In genomic region chr12:106583578-106584103, GRCh38 we compare ENCODE assay signal across 8 cellular contexts.
DNase-seq lines count a peak whose midpoint lies in the region; ATAC-seq and TF ChIP-seq lines count a peak whose summit lies in the region.

No MANE protein-coding gene starts in this region.

- no peak for TF ChIP-seq CTCF in HEK293 (tag by site-specific recombination; IDR thresholded peaks at IDR 0.05)
- no peak for TF ChIP-seq CTCF in choroid plexus epithelial cell (conservative IDR thresholded peaks at IDR 0.05; ENCODE audit: low read depth, low read length)

- H3K9ac ChIP-seq in muscle layer of colon (ENCODE audit: low read length) = no peak overlapping the region

- H3K36me3 ChIP-seq in HEK293 (ENCODE audit: control insufficient read depth in 2 of 2, insufficient read depth in 1 of 2, low read length in 2 of 2) (no peaks in the 10 kb centered on the region), muscle layer of colon (ENCODE audit: insufficient read depth, low read length) (no peaks in the 10 kb centered on the region)

- peaks cover 45 to 95% of the 10 kb centered on the region in 2 donors for H3K27me3 ChIP-seq in muscle layer of colon (ENCODE audit: control insufficient read depth in 1 of 2, insufficient read depth in 2 of 2, low read length in 2 of 2)

- no peak overlapping the region for H3K27ac ChIP-seq in HEK293 (ENCODE audit: extremely low read depth, low read depth, low read length)
- no peak overlapping the region for H3K27ac ChIP-seq in muscle layer of colon (ENCODE audit: low read depth, low read length)

- POLR2A ChIA-PET in HEK293 (lab: Yijun Ruan, JAX) = no interaction called here

- ATAC-seq in GM19463 (IDR thresholded peaks at IDR 0.05; ENCODE audit: unreplicated experiment) = no peak
- no peak for ATAC-seq in GM21360 (IDR thresholded peaks at IDR 0.05; ENCODE audit: unreplicated experiment)
- no peak for ATAC-seq in HG02970 (IDR thresholded peaks at IDR 0.05; ENCODE audit: low FRiP score, unreplicated experiment)

- H3K9me3 ChIP-seq in HEK293 (ENCODE audit: control insufficient read depth, insufficient read depth, low read depth, low read length) = no peaks in the 10 kb centered on the region
- no peaks in the 10 kb centered on the region for H3K9me3 ChIP-seq in muscle layer of colon (ENCODE audit: low read length)

- CTCF ChIA-PET in HEK293 (lab: Yijun Ruan, JAX) = interaction anchor here (0.6 to 0.7 kb wide), 2 partner anchors 170 to 177 kb away, joined by 3 read pairs; no protein-coding TSS in a partner anchor

- H3K4me3 ChIP-seq in HEK293 (ENCODE audit: low read depth, low read length) = peak overlapping the region; percentile 38
- H3K4me3 ChIP-seq in choroid plexus epithelial cell (ENCODE audit: low read depth, low read length) = peak overlapping the region; percentile 10
- H3K4me3 ChIP-seq in muscle layer of colon (ENCODE audit: low read depth in 1 of 2, low read length in 2 of 2) = peak overlapping the region; percentile 33 to 41

- DNase-seq in AG20443 (ENCODE audit: low spot score) (peak; percentile 17), choroid plexus epithelial cell (ENCODE audit: low read depth) (no peak)
- no peak for DNase-seq in central memory CD4-positive, alpha-beta T cell

- no peaks in the 10 kb centered on the region; the same call in 1 of the 2 replicates for H3K4me1 ChIP-seq in HEK293 (ENCODE audit: control insufficient read depth, insufficient read depth, low read length)
- peaks cover 8% of the 10 kb centered on the region for H3K4me1 ChIP-seq in muscle layer of colon (ENCODE audit: insufficient read depth, low read length)

TF ChIP-seq in HEK293, 187 proteins besides CTCF, POLR2A, EP300 and RAD21 (continues in another document):
- TF ChIP-seq, protein P1, sequence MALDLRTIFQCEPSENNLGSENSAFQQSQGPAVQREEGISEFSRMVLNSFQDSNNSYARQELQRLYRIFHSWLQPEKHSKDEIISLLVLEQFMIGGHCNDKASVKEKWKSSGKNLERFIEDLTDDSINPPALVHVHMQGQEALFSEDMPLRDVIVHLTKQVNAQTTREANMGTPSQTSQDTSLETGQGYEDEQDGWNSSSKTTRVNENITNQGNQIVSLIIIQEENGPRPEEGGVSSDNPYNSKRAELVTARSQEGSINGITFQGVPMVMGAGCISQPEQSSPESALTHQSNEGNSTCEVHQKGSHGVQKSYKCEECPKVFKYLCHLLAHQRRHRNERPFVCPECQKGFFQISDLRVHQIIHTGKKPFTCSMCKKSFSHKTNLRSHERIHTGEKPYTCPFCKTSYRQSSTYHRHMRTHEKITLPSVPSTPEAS (tag by site-specific recombination; IDR thresholded peaks at IDR 0.05) = peak; percentile 62; the same call in 1 of the 2 replicates
- TF ChIP-seq KLF8 (tag by site-specific recombination; IDR thresholded peaks at IDR 0.05) (no peak), ZNF24 (tag by site-specific recombination; IDR thresholded peaks at IDR 0.05) (no peak), AEBP2 (tag by site-specific recombination; IDR thresholded peaks at IDR 0.05; ENCODE audit: borderline replicate concordance) (no peak), ZEB2 (tag by site-specific recombination; IDR thresholded peaks at IDR 0.05) (no peak), ZNF354C (tag by site-specific recombination; IDR thresholded peaks at IDR 0.05; ENCODE audit: borderline replicate concordance, low read depth) (no peak), ZNF391 (tag by site-specific recombination; IDR thresholded peaks at IDR 0.05; ENCODE audit: borderline replicate concordance, low read depth) (no peak), ZNF664 (tag by site-specific recombination; IDR thresholded peaks at IDR 0.05) (no peak), ZNF175 (tag by site-specific recombination; IDR thresholded peaks at IDR 0.05) (no peak), ZNF571 (tag by site-specific recombination; IDR thresholded peaks at IDR 0.05) (no peak), HOXD13 (CRISPR knock-in tag; IDR thresholded peaks at IDR 0.05; ENCODE audit: borderline replicate concordance) (no peak), ZNF211 (tag by site-specific recombination; IDR thresholded peaks at IDR 0.05; ENCODE audit: low read depth) (no peak), ZNF174 (tag by site-specific recombination; IDR thresholded peaks at IDR 0.05) (no peak), GLI4 (tag by site-specific recombination; IDR thresholded peaks at IDR 0.05) (no peak), ZNF335 (tag by site-specific recombination; conservative IDR thresholded peaks at IDR 0.05) (peak; percentile 47; the same call in 1 of the 2 replicates), ZNF521 (tag by site-specific recombination; IDR thresholded peaks at IDR 0.05) (no peak), ZNF701 (tag by site-specific recombination; IDR thresholded peaks at IDR 0.05) (no peak)
- TF ChIP-seq, protein P2, sequence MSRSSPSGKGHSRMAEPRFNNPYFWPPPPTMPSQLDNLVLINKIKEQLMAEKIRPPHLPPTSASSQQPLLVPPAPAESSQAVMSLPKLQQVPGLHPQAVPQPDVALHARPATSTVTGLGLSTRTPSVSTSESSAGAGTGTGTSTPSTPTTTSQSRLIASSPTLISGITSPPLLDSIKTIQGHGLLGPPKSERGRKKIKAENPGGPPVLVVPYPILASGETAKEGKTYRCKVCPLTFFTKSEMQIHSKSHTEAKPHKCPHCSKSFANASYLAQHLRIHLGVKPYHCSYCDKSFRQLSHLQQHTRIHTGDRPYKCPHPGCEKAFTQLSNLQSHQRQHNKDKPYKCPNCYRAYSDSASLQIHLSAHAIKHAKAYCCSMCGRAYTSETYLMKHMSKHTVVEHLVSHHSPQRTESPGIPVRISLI (tag by site-specific recombination; IDR thresholded peaks at IDR 0.05) = no peak
- TF ChIP-seq, protein P3, sequence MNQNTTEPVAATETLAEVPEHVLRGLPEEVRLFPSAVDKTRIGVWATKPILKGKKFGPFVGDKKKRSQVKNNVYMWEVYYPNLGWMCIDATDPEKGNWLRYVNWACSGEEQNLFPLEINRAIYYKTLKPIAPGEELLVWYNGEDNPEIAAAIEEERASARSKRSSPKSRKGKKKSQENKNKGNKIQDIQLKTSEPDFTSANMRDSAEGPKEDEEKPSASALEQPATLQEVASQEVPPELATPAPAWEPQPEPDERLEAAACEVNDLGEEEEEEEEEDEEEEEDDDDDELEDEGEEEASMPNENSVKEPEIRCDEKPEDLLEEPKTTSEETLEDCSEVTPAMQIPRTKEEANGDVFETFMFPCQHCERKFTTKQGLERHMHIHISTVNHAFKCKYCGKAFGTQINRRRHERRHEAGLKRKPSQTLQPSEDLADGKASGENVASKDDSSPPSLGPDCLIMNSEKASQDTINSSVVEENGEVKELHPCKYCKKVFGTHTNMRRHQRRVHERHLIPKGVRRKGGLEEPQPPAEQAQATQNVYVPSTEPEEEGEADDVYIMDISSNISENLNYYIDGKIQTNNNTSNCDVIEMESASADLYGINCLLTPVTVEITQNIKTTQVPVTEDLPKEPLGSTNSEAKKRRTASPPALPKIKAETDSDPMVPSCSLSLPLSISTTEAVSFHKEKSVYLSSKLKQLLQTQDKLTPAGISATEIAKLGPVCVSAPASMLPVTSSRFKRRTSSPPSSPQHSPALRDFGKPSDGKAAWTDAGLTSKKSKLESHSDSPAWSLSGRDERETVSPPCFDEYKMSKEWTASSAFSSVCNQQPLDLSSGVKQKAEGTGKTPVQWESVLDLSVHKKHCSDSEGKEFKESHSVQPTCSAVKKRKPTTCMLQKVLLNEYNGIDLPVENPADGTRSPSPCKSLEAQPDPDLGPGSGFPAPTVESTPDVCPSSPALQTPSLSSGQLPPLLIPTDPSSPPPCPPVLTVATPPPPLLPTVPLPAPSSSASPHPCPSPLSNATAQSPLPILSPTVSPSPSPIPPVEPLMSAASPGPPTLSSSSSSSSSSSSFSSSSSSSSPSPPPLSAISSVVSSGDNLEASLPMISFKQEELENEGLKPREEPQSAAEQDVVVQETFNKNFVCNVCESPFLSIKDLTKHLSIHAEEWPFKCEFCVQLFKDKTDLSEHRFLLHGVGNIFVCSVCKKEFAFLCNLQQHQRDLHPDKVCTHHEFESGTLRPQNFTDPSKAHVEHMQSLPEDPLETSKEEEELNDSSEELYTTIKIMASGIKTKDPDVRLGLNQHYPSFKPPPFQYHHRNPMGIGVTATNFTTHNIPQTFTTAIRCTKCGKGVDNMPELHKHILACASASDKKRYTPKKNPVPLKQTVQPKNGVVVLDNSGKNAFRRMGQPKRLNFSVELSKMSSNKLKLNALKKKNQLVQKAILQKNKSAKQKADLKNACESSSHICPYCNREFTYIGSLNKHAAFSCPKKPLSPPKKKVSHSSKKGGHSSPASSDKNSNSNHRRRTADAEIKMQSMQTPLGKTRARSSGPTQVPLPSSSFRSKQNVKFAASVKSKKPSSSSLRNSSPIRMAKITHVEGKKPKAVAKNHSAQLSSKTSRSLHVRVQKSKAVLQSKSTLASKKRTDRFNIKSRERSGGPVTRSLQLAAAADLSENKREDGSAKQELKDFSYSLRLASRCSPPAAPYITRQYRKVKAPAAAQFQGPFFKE (tag by site-specific recombination; IDR thresholded peaks at IDR 0.05; ENCODE audit: borderline replicate concordance) = no peak
- TF ChIP-seq, protein P4, sequence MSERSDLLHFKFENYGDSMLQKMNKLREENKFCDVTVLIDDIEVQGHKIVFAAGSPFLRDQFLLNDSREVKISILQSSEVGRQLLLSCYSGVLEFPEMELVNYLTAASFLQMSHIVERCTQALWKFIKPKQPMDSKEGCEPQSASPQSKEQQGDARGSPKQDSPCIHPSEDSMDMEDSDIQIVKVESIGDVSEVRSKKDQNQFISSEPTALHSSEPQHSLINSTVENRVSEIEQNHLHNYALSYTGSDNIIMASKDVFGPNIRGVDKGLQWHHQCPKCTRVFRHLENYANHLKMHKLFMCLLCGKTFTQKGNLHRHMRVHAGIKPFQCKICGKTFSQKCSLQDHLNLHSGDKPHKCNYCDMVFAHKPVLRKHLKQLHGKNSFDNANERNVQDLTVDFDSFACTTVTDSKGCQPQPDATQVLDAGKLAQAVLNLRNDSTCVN (tag by site-specific recombination; optimal IDR thresholded peaks at IDR 0.05) = peak; percentile 83
